Comparison of ENCODE assay signal across 13 cellular contexts in genomic region chr10:91683976-91684375, GRCh38. TPM values are rescaled to one million over a fixed set of nuclear protein-coding genes. Genes with fewer than 3 reads are reported as not detected.
DNase-seq lines count a peak whose midpoint lies in the region; ATAC-seq and TF ChIP-seq lines count a peak whose summit lies in the region.
"Had no signal": no experiment of that assay in that cellular context is flagged by ENCODE, and none has a peak within 500 bp of the region (broad histone marks: within the 10 kb centered on the region; RNA-seq: fewer than 3 reads in every experiment).

No MANE protein-coding gene starts in this region.

- no peak for ATAC-seq in GM18858 (IDR thresholded peaks at IDR 0.05; ENCODE audit: unreplicated experiment)

- peak; percentile 78 for DNase-seq in ACHN
- DNase-seq in HT1080 (ENCODE audit: low read depth) = peak; percentile 95
- DNase-seq in iPS-NIHi7 (ENCODE audit: extremely low spot score) = peak; percentile 28
- no peak for DNase-seq in NCI-H1048 (lab: John Stamatoyannopoulos, UW)
- DNase-seq in stimulated activated CD4-positive, alpha-beta T cell treated with anti-CD3 and anti-CD28 coated beads, Interleukin-2, amount 100 ng/mL, for 48 hours = no peak
- no peak for DNase-seq in midbrain (lab: John Stamatoyannopoulos, UW)
- DNase-seq: anterior cingulate cortex, esophagus squamous epithelium, lower lobe of right lung, NCI-H1092 treated with DMSO at 0.1 percent for 48 hours, T-helper 9 cell had no signal

- H3K4me1 Mint-ChIP-seq in brain = peaks cover 41% of the 10 kb centered on the region

- H3K27me3 Mint-ChIP-seq in brain = peaks cover 2% of the 10 kb centered on the region

- TF ChIP-seq CTCF in brain (conservative IDR thresholded peaks at IDR 0.05) = no peak

- H3K4me3 Mint-ChIP-seq in brain = no peak overlapping the region

- in situ Hi-C loops in ACHN (cut with HindIII; ENCODE audit: low pct_ligation_motif_present, low pct_unique_long_range_greater_than_20kb, low sequenced_read_pairs) = no loop called here

- H3K36me3 Mint-ChIP-seq in brain = no peaks in the 10 kb centered on the region

- H3K9me3 Mint-ChIP-seq in brain = no peaks in the 10 kb centered on the region

- peak overlapping the region in 4 of 5 experiments; percentile 25 to 82 (median 57) for H3K27ac Mint-ChIP-seq in brain

RNA-seq across cellular contexts. Expression of gene PPP1R3C, which starts 51.1 kb away (rescaled TPM):
- total RNA-seq in HT1080 (2014; rRNA removed; shearing (Covaris generic)) = 2.7 and 3.1 TPM in 2 replicates
- polyA plus RNA-seq in HT1080 (2015; cell fraction: cytosol; rRNA removed) = 1.3 and 1.8 TPM in 2 replicates
- polyA plus RNA-seq in HT1080 (2015; cell fraction: nucleus; rRNA removed) = 1.2 and 1.9 TPM in 2 replicates
- 8.7 TPM for polyA plus RNA-seq in brain (ENCODE audit: insufficient read depth, low read depth, low replicate concordance)

Comparison
In these comparisons a context has a peak if more than half of its experiments do, and no peak if none do; other contexts are left out.
1. DNase-seq: peak in ACHN (single experiment), HT1080 (single experiment) and iPS-NIHi7 (single experiment); none in NCI-H1048 (single experiment), stimulated activated CD4-positive, alpha-beta T cell treated with anti-CD3 and anti-CD28 coated beads, Interleukin-2, amount 100 ng/mL, for 48 hours (0 of 2) and midbrain (single experiment).